ENCODE assay signal across 13 cellular contexts in genomic region chr5:1227669-1228068, GRCh38.
A peak's percentile ranks its signal among the peaks of the same experiment; 100 is the strongest.
DNase-seq lines count a peak whose midpoint lies in the region; ATAC-seq and TF ChIP-seq lines count a peak whose summit lies in the region.
"Had no signal": no experiment of that assay in that cellular context is flagged by ENCODE, and none has a peak within 500 bp of the region (broad histone marks: within the 10 kb centered on the region; RNA-seq: fewer than 3 reads in every experiment).

No MANE protein-coding gene starts in this region.

- DNase-seq in COLO668 (lab: John Stamatoyannopoulos, UW; ENCODE audit: unreplicated experiment) (peak; percentile 95), HEK293T (ENCODE audit: extremely low spot score) (peak; percentile 47), NCI-H510A (lab: John Stamatoyannopoulos, UW) (peak; percentile 98), foreskin fibroblast (peak; percentile 48 to 60)
- no peak for DNase-seq in stimulated activated CD8-positive, alpha-beta memory T cell treated with anti-CD3 and anti-CD28 coated beads, Interleukin-4, amount 100 ng/mL, for 48 hours
- DNase-seq: activated T-cell treated with anti-CD3 and anti-CD28 coated beads, Interleukin-2, amount 50 U/mL, for 4 hours; BE2C; H7; NCI-H1048 had no signal

- TF ChIP-seq CTCF in foreskin fibroblast (IDR thresholded peaks at IDR 0.05; ENCODE audit: low read depth, low read length) = no peak

- CTCF ChIA-PET in HEK293T (lab: Yijun Ruan, JAX) = interaction anchor here (0.6 to 0.8 kb wide), 2 partner anchors 23 to 430 kb away, joined by 3 to 4 read pairs; no protein-coding TSS in a partner anchor

- H3K4me3 ChIP-seq in foreskin fibroblast (ENCODE audit: low read depth in 1 of 2, low read length in 2 of 2) = no peak overlapping the region
- H3K4me3 ChIP-seq: thoracic aorta had no signal

- ATAC-seq in GM21515 (IDR thresholded peaks at IDR 0.05; ENCODE audit: unreplicated experiment) (no peak), HG03354 (IDR thresholded peaks at IDR 0.05; ENCODE audit: poor library complexity, severe bottlenecking, unreplicated experiment) (no peak), HG02884 (IDR thresholded peaks at IDR 0.05; ENCODE audit: unreplicated experiment) (no peak)
- ATAC-seq: activated T-cell treated with anti-CD3 and anti-CD28 coated beads, Interleukin-2, amount 50 U/mL, for 4 hours had no signal

- POLR2A ChIA-PET in HEK293T (lab: Yijun Ruan, JAX) = no interaction called here

TF ChIP-seq in HEK293T, 16 proteins besides CTCF, POLR2A, EP300 and RAD21:
- TF ChIP-seq NFRKB (IDR thresholded peaks at IDR 0.05) (no peak), ARNT (IDR thresholded peaks at IDR 0.05) (no peak), SP1 (IDR thresholded peaks at IDR 0.05) (no peak), FOXA1 (IDR thresholded peaks at IDR 0.05) (no peak), BHLHE40 (IDR thresholded peaks at IDR 0.05; ENCODE audit: borderline replicate concordance) (no peak), PKNOX1 (IDR thresholded peaks at IDR 0.05) (peak; percentile 58)
TF ChIP-seq in HEK293T: peak in this region for 1.
